ENCODE assay signal across 17 cellular contexts in the genomic region with DNA sequence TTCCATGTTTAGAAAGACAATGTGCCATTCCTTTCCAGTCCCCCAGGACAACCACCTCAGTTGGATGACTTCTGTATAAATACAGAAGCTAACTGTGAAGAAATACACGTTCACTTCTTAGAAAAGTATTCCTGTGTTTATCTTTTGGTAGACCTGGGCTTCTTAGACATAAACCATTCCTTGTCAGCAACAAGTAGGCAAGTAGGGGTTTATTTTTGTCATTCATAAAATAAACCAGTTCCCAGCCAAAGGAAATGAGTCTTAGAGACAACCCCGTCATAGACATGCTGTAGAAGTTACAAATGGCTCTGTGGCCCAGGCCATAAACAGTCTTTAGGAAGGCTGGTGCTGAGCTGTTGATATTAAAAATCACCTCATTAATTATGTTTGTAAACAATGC.
A peak's percentile ranks its signal among the peaks of the same experiment; 100 is the strongest.
DNase-seq lines count a peak whose midpoint lies in the region; ATAC-seq and TF ChIP-seq lines count a peak whose summit lies in the region.
"Had no signal": no experiment of that assay in that cellular context is flagged by ENCODE, and none has a peak within 500 bp of the region (broad histone marks: within the 10 kb centered on the region; RNA-seq: fewer than 3 reads in every experiment).

No MANE protein-coding gene starts in this region.

- H4K20me1 ChIP-seq in smooth muscle cell (ENCODE audit: low read depth) = no peaks in the 10 kb centered on the region

- no peaks in the 10 kb centered on the region for H3K27me3 ChIP-seq in RWPE2 (ENCODE audit: insufficient read depth, poor library complexity, severe bottlenecking)
- no peaks in the 10 kb centered on the region for H3K27me3 ChIP-seq in muscle layer of duodenum (ENCODE audit: low read depth, low read length)
- no peaks in the 10 kb centered on the region for H3K27me3 ChIP-seq in smooth muscle cell (ENCODE audit: low read depth)
- no peaks in the 10 kb centered on the region for H3K27me3 ChIP-seq in body of pancreas
- H3K27me3 ChIP-seq in BE2C = peaks cover 33% of the 10 kb centered on the region

- WGBS in smooth muscle cell (ENCODE audit: low lambda C conversion rate) = 4% methylated on average over 2 of the region's 2 CpGs
- 80 to 95% methylated on average over 2 of the region's 2 CpGs for WGBS in body of pancreas, 2 donors

- ATAC-seq in RWPE2 (ENCODE audit: low read depth) (no peak), body of pancreas (no peak)
- ATAC-seq: HepG2 had no signal

- H3K27ac ChIP-seq in RWPE2 (ENCODE audit: poor library complexity, severe bottlenecking) (peak overlapping the region; percentile 95), muscle layer of duodenum (ENCODE audit: low read length) (peak overlapping the region; percentile 40), smooth muscle cell (ENCODE audit: low read depth) (peak overlapping the region; percentile 69), body of pancreas (no peak overlapping the region)

- H3K4me3 ChIP-seq in RWPE2 (ENCODE audit: severe bottlenecking) = no peak overlapping the region
- H3K4me3 ChIP-seq in fibroblast of villous mesenchyme (ENCODE audit: low read depth, low read length) = no peak overlapping the region
- no peak overlapping the region for H3K4me3 ChIP-seq in muscle layer of duodenum (ENCODE audit: low read depth in 1 of 2, low read length in 2 of 2)
- no peak overlapping the region for H3K4me3 ChIP-seq in smooth muscle cell
- H3K4me3 ChIP-seq in body of pancreas = no peak overlapping the region
- no peak overlapping the region for H3K4me3 ChIP-seq in BE2C (ENCODE audit: low read depth, low read length)

- H3K4me1 ChIP-seq in RWPE2 (ENCODE audit: insufficient read depth, poor library complexity, severe bottlenecking) (peaks cover 32% of the 10 kb centered on the region), muscle layer of duodenum (ENCODE audit: control insufficient read depth in 1 of 2, insufficient read depth in 2 of 2, low read length in 2 of 2) (peaks cover 0 to 7% of the 10 kb centered on the region in 2 donors), smooth muscle cell (ENCODE audit: low read depth) (peaks cover 5% of the 10 kb centered on the region), body of pancreas (peaks cover 12% of the 10 kb centered on the region), BE2C (no peaks in the 10 kb centered on the region)

- H3K4me2 ChIP-seq in smooth muscle cell = peak overlapping the region; percentile 2

- DNase-seq in RWPE2 (ENCODE audit: low spot score) = no peak
- peak; percentile 57 for DNase-seq in fibroblast of villous mesenchyme (ENCODE audit: low read depth)
- DNase-seq in smooth muscle cell (lab: John Stamatoyannopoulos, UW; ENCODE audit: unreplicated experiment) = no peak
- DNase-seq in COLO829 (ENCODE audit: low spot score) = no peak
- DNase-seq in activated CD8-positive, alpha-beta memory T cell treated with anti-CD3 and anti-CD28 coated beads, Interleukin-2, amount 50 U/mL, for 4 hours = no peak
- DNase-seq in body of pancreas = no peak
- DNase-seq in BE2C = no peak
- DNase-seq: ACHN; C1 segment of cervical spinal cord; CD4-positive, alpha-beta T cell; DMS153; DMS79 treated with DMSO at 0.1 percent for 48 hours; EL; HCEC 1CT; HFFc6 had no signal

- no peak overlapping the region for H3K9ac ChIP-seq in smooth muscle cell (ENCODE audit: low read depth)

- H3K9me3 ChIP-seq in RWPE2 (ENCODE audit: severe bottlenecking) (no peaks in the 10 kb centered on the region), muscle layer of duodenum (ENCODE audit: control insufficient read depth in 1 of 2, low read length in 2 of 2) (no peaks in the 10 kb centered on the region), smooth muscle cell (replicated peaks; ENCODE audit: low read depth) (no peaks in the 10 kb centered on the region), body of pancreas (no peaks in the 10 kb centered on the region), BE2C (no peaks in the 10 kb centered on the region)

- no peaks in the 10 kb centered on the region for H3K79me2 ChIP-seq in smooth muscle cell (ENCODE audit: low read depth)

- no peak for TF ChIP-seq POLR2A in body of pancreas (IDR thresholded peaks at IDR 0.05)

- TF ChIP-seq CTCF in RWPE2 (IDR thresholded peaks at IDR 0.05; ENCODE audit: poor library complexity, severe bottlenecking) = no peak
- TF ChIP-seq CTCF in fibroblast of villous mesenchyme (IDR thresholded peaks at IDR 0.05; ENCODE audit: insufficient read depth, low read depth, low read length) = no peak
- TF ChIP-seq CTCF in smooth muscle cell (IDR thresholded peaks at IDR 0.05; ENCODE audit: borderline replicate concordance, insufficient read depth, poor library complexity, severe bottlenecking) = no peak
- no peak for TF ChIP-seq CTCF in body of pancreas (IDR thresholded peaks at IDR 0.05)
- TF ChIP-seq CTCF in BE2C (IDR thresholded peaks at IDR 0.05; ENCODE audit: low read depth, low read length) = no peak

- H2AFZ ChIP-seq in smooth muscle cell (ENCODE audit: low read depth) = peak overlapping the region; percentile 68

- H3K36me3 ChIP-seq in RWPE2 (ENCODE audit: low read depth) (no peaks in the 10 kb centered on the region), muscle layer of duodenum (ENCODE audit: control insufficient read depth in 1 of 2, insufficient read depth in 2 of 2, low read length in 2 of 2) (no peaks in the 10 kb centered on the region), smooth muscle cell (ENCODE audit: low read depth) (no peaks in the 10 kb centered on the region), body of pancreas (replicated peaks in 1 of 2; ENCODE audit: insufficient read depth in 1 of 2, low read depth in 2 of 2) (no peaks in the 10 kb centered on the region), BE2C (no peaks in the 10 kb centered on the region)

- intact Hi-C loops in body of pancreas (cut with DNase I) = no loop called here

- no peaks in the 10 kb centered on the region for H3F3A ChIP-seq in smooth muscle cell (ENCODE audit: low read depth)

Comparison
In these comparisons a context has a peak if more than half of its experiments do, and no peak if none do; other contexts are left out.
1. H3K27ac ChIP-seq: peak in RWPE2 (single experiment), muscle layer of duodenum (single experiment) and smooth muscle cell (single experiment); none in body of pancreas (0 of 4).